In the genomic region with DNA sequence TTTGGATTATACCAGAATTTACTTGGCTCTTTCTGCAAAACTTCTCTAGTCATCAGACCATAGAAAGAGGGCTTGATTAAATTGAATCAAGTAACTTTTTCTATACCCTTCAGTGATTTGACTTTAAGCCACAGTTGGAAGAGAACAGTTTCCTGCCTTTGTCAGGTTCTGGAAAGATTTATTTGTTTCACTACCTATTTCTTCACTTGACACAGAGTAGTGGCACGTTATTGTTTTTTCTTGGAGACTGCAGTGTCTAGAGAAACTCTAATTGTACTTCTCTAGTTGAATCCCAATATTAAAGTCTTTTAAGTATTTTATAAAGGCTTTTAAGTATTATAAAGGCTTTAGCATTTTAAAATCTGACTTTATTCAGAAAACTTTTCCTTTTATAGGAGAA, we compare ENCODE assay signal across 16 cellular contexts.
DNase-seq lines count a peak whose midpoint lies in the region; ATAC-seq, FAIRE-seq and TF ChIP-seq lines count a peak whose summit lies in the region.
"Had no signal": no experiment of that assay in that cellular context is flagged by ENCODE, and none has a peak within 500 bp of the region (broad histone marks: within the 10 kb centered on the region; RNA-seq: fewer than 3 reads in every experiment).

No MANE protein-coding gene starts in this region.

- H3K9ac ChIP-seq in GM12878 (ENCODE audit: control insufficient read depth, insufficient read depth, low read length), result no peak overlapping the region

- FAIRE-seq in GM12878 (lab: Jason Lieb, UNC), result no peak
- FAIRE-seq: A549, HepG2, HTR-8/SVneo had no signal

- no peaks in the 10 kb centered on the region for H3K27me3 ChIP-seq in GM12878 (replicated peaks in 1 of 2; ENCODE audit: control insufficient read depth in 2 of 2, insufficient read depth in 2 of 2, low read length in 1 of 2)
- no peaks in the 10 kb centered on the region for H3K27me3 ChIP-seq in heart left ventricle

- no peak for DNase-seq in GM12878 (ENCODE audit: low read depth, low spot score)
- DNase-seq in renal cortical epithelial cell (ENCODE audit: low read depth), result peak; percentile 4
- no peak for DNase-seq in iPS-NIHi7 (ENCODE audit: extremely low spot score)
- DNase-seq in heart left ventricle, result no peak
- DNase-seq: Caco-2; CD8-positive, alpha-beta memory T cell; DND-41; GF-D8; HCEC 1CT; HFFc6 had no signal

- ATAC-seq in GM18867 (IDR thresholded peaks at IDR 0.05; ENCODE audit: unreplicated experiment) (peak; percentile 53), GM19395 (IDR thresholded peaks at IDR 0.05; ENCODE audit: unreplicated experiment) (peak; percentile 60), GM12878 (peak; percentile 44; the same call in 1 of the 3 replicates), GM21737 (IDR thresholded peaks at IDR 0.05; ENCODE audit: unreplicated experiment) (no peak), heart left ventricle (no peak)
- ATAC-seq: A549, HepG2 had no signal

- no peaks in the 10 kb centered on the region for H4K20me1 ChIP-seq in GM12878 (ENCODE audit: control insufficient read depth, insufficient read depth)

- RAD21 ChIA-PET in GM12878 (lab: Charles Lee; ENCODE audit: unreplicated experiment), result no interaction called here

- no peak overlapping the region for H3K4me2 ChIP-seq in GM12878 (ENCODE audit: control insufficient read depth, insufficient read depth)
- H3K4me2 ChIP-seq: A549 had no signal

- WGBS in GM12878 (ENCODE audit: insufficient coverage, insufficient replicate concordance, low lambda C conversion rate, missing lambda C conversion rate), result 3% methylated on average over 1 of the region's 1 CpG
- WGBS in heart left ventricle, 4 donors, result 45 to 59% (median 48%) methylated on average over 1 of the region's 1 CpG

- SMC1A ChIA-PET in GM12878 (lab: Charles Lee; ENCODE audit: uncharacterized antibody, unreplicated experiment), result interaction anchor here (1.4 kb wide), 1 partner anchor 24 kb away, joined by 3 read pairs; no protein-coding TSS in a partner anchor

- no peak for TF ChIP-seq POLR2A in GM12878 (IDR thresholded peaks at IDR 0.05; ENCODE audit: low read depth, low read length)
- no peak for TF ChIP-seq POLR2A in heart left ventricle (IDR thresholded peaks at IDR 0.05)

- TF ChIP-seq CTCF in GM12878 (IDR thresholded peaks at IDR 0.05 in 2 of 3, conservative IDR thresholded peaks at IDR 0.05 in 1 of 3; ENCODE audit: control insufficient read depth in 2 of 3, extremely low read depth in 1 of 3, insufficient read depth in 1 of 3, low read depth in 3 of 3, low read length in 3 of 3), result no peak
- TF ChIP-seq CTCF in heart left ventricle (IDR thresholded peaks at IDR 0.05), result no peak

- TF ChIP-seq EP300 in GM12878 (IDR thresholded peaks at IDR 0.05; ENCODE audit: borderline replicate concordance in 1 of 2, control insufficient read depth in 1 of 2, low read depth in 2 of 2, low read length in 2 of 2), result no peak

- H3K79me2 ChIP-seq in GM12878 (ENCODE audit: control insufficient read depth, insufficient read depth, low read length), result no peaks in the 10 kb centered on the region

- intact Hi-C loops in GM12878 (cut with micrococcal nuclease; ENCODE audit: unreplicated experiment) (no loop called here), heart left ventricle (cut with DNase I) (no loop called here)

- TF ChIP-seq RAD21 in GM12878 (IDR thresholded peaks at IDR 0.05; ENCODE audit: insufficient read depth, low read depth, low read length), result no peak

- H2AFZ ChIP-seq in GM12878 (ENCODE audit: control insufficient read depth, low read depth, low read length), result no peak overlapping the region

- CTCF ChIA-PET in GM12878 (lab: Yijun Ruan, JAX), result no interaction called here

- H3K27ac ChIP-seq in GM12878 (ENCODE audit: control insufficient read depth, insufficient read depth), result no peak overlapping the region
- H3K27ac ChIP-seq in heart left ventricle, result no peak overlapping the region
- H3K27ac ChIP-seq: A549 had no signal

- H3K4me1 ChIP-seq in GM12878 (ENCODE audit: control insufficient read depth, insufficient read depth, low read length) (no peaks in the 10 kb centered on the region), heart left ventricle (peaks cover 0 to 21% (median 9%) of the 10 kb centered on the region in 12 donors)

- no peak overlapping the region for H3K4me3 ChIP-seq in GM12878
- H3K4me3 ChIP-seq in heart left ventricle, result no peak overlapping the region
- H3K4me3 ChIP-seq: A549 had no signal

- POLR2A ChIA-PET in GM12878 (lab: Charles Lee), result no interaction called here

- in situ Hi-C loops in GM12878 (cut with MboI), result no loop called here

- BruUV-seq in GM12878 (replicated peaks; lab: Mats Ljungman, UMichigan), result no TSS peak

- H3K36me3 ChIP-seq in GM12878 (ENCODE audit: control insufficient read depth in 2 of 2, insufficient read depth in 2 of 2, low read length in 1 of 2), result no peaks in the 10 kb centered on the region
- no peaks in the 10 kb centered on the region for H3K36me3 ChIP-seq in heart left ventricle

- H3K9me3 ChIP-seq in GM12878 (replicated peaks; ENCODE audit: control insufficient read depth, insufficient read depth, low read length) (no peaks in the 10 kb centered on the region), heart left ventricle (peaks cover 0 to 6% (median 0%) of the 10 kb centered on the region in 12 donors)
- H3K9me3 ChIP-seq: A549 had no signal

TF ChIP-seq in GM12878, 131 proteins besides CTCF, POLR2A, EP300 and RAD21:
- TF ChIP-seq RELA (IDR thresholded peaks at IDR 0.05; ENCODE audit: borderline replicate concordance, partially characterized antibody), result no peak
- TF ChIP-seq CREB1 (IDR thresholded peaks at IDR 0.05; ENCODE audit: low read depth), result no peak
- TF ChIP-seq NFXL1 (IDR thresholded peaks at IDR 0.05; ENCODE audit: borderline replicate concordance), result no peak
- TF ChIP-seq CBX5 (IDR thresholded peaks at IDR 0.05; ENCODE audit: low read depth), result no peak
- no peak for TF ChIP-seq ATF7 (IDR thresholded peaks at IDR 0.05; ENCODE audit: low read depth)
- TF ChIP-seq, protein P1, sequence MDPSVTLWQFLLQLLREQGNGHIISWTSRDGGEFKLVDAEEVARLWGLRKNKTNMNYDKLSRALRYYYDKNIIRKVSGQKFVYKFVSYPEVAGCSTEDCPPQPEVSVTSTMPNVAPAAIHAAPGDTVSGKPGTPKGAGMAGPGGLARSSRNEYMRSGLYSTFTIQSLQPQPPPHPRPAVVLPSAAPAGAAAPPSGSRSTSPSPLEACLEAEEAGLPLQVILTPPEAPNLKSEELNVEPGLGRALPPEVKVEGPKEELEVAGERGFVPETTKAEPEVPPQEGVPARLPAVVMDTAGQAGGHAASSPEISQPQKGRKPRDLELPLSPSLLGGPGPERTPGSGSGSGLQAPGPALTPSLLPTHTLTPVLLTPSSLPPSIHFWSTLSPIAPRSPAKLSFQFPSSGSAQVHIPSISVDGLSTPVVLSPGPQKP (IDR thresholded peaks at IDR 0.05; ENCODE audit: low read depth, low read length), result no peak
- TF ChIP-seq, protein P2, sequence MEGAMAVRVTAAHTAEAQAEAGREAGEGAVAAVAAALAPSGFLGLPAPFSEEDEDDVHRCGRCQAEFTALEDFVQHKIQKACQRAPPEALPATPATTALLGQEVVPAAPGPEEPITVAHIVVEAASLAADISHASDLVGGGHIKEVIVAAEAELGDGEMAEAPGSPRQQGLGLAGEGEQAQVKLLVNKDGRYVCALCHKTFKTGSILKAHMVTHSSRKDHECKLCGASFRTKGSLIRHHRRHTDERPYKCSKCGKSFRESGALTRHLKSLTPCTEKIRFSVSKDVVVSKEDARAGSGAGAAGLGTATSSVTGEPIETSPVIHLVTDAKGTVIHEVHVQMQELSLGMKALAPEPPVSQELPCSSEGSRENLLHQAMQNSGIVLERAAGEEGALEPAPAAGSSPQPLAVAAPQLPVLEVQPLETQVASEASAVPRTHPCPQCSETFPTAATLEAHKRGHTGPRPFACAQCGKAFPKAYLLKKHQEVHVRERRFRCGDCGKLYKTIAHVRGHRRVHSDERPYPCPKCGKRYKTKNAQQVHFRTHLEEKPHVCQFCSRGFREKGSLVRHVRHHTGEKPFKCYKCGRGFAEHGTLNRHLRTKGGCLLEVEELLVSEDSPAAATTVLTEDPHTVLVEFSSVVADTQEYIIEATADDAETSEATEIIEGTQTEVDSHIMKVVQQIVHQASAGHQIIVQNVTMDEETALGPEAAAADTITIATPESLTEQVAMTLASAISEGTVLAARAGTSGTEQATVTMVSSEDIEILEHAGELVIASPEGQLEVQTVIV (IDR thresholded peaks at IDR 0.05; ENCODE audit: borderline replicate concordance, partially characterized antibody), result no peak
- TF ChIP-seq BHLHE40 (IDR thresholded peaks at IDR 0.05; ENCODE audit: borderline replicate concordance in 1 of 2, low read depth in 2 of 2, low read length in 1 of 2), result no peak
- TF ChIP-seq, protein P3, sequence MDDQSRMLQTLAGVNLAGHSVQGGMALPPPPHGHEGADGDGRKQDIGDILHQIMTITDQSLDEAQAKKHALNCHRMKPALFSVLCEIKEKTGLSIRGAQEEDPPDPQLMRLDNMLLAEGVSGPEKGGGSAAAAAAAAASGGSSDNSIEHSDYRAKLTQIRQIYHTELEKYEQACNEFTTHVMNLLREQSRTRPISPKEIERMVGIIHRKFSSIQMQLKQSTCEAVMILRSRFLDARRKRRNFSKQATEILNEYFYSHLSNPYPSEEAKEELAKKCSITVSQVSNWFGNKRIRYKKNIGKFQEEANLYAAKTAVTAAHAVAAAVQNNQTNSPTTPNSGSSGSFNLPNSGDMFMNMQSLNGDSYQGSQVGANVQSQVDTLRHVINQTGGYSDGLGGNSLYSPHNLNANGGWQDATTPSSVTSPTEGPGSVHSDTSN (IDR thresholded peaks at IDR 0.05; ENCODE audit: insufficient replicate concordance, low read depth, low read length), result no peak

Comparison
In these comparisons a context has a peak if more than half of its experiments do, and no peak if none do; other contexts are left out.
1. ATAC-seq: peak in GM18867 (single experiment), GM19395 (single experiment) and GM12878 (single experiment); none in GM21737 (single experiment) and heart left ventricle (0 of 4).